In the genomic region with DNA sequence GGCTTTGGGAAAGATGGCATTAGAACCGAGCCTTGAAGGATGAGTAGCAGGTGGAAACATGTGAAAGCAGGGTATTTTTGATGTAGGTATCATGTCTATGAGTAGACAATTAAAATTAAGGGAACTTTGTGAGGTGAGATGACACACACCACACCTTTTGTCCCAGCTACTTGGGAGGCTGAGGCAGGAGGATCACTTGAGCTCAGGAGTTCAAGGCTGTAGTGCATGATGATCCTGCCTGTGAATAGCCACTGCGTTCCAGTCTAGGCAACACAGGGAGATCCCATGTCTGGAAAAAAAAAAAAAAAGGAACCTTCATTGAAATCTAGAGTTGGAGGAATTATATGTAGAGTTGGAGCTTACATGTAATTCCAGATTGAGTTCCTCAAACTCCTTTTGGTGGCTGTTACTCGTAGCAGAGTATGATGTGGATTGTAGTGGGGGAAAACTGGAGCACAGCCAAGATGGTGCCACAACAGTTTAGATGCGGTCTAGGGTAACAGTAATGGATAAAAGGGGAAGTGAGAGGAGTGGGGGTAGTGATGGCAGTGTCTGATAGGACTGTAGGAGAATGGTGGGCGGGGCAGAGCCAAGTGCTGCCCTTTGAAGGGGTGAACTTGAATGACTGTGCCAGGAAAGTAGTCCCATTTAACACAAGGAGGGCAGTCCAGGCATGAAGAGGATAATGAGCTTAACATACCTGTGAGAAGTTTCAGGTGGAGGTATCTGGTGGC, we compare ENCODE assay signal across 9 cellular contexts. TPM values are rescaled to one million over a fixed set of nuclear protein-coding genes. Genes with fewer than 3 reads are reported as not detected.
DNase-seq lines count a peak whose midpoint lies in the region; ATAC-seq and TF ChIP-seq lines count a peak whose summit lies in the region.
"Had no signal": no experiment of that assay in that cellular context is flagged by ENCODE, and none has a peak within 500 bp of the region (broad histone marks: within the 10 kb centered on the region; RNA-seq: fewer than 3 reads in every experiment).

No MANE protein-coding gene starts in this region.

- TF ChIP-seq CTCF in SK-N-SH (IDR thresholded peaks at IDR 0.05): no peak

- WGBS in SK-N-SH (ENCODE audit: low lambda C conversion rate): 85% methylated on average over 5 of the region's 5 CpGs
- WGBS in GM23248 (ENCODE audit: low coverage in 1 of 2, low lambda C conversion rate in 2 of 2, missing lambda C conversion rate in 2 of 2), 2 experiments: 80 to 84% methylated on average over 5 of the region's 5 CpGs

- in situ Hi-C loops in GM23248 (cut with MboI): no loop called here

- H3F3A ChIP-seq in SK-N-SH (replicated peaks; ENCODE audit: insufficient read depth) (no peaks in the 10 kb centered on the region), GM23248 (ENCODE audit: insufficient read depth) (peaks cover 23% of the 10 kb centered on the region)

- H4K20me1 ChIP-seq in SK-N-SH (ENCODE audit: insufficient read depth) (no peaks in the 10 kb centered on the region), GM23248 (ENCODE audit: insufficient read depth) (peaks cover 37% of the 10 kb centered on the region; the same call in 1 of the 2 replicates)

- H2AFZ ChIP-seq in SK-N-SH (ENCODE audit: low read depth) (no peak overlapping the region), GM23248 (no peak overlapping the region)

- CTCF ChIA-PET in SK-N-SH (lab: Yijun Ruan, JAX): no interaction called here

- H3K4me1 ChIP-seq in SK-N-SH (ENCODE audit: control insufficient read depth in 1 of 2, insufficient read depth in 2 of 2, low read depth in 1 of 2, low read length in 1 of 2) (no peaks in the 10 kb centered on the region; a peak in 1 of 4 replicates), SJCRH30 (no peaks in the 10 kb centered on the region; the same call in 1 of the 2 replicates), GM23248 (ENCODE audit: insufficient read depth) (peaks cover 9% of the 10 kb centered on the region)

- H3K79me2 ChIP-seq in SK-N-SH (ENCODE audit: insufficient read depth) (no peaks in the 10 kb centered on the region), GM23248 (ENCODE audit: insufficient read depth) (peaks cover 99% of the 10 kb centered on the region)

- no peak for TF ChIP-seq EP300 in SK-N-SH (IDR thresholded peaks at IDR 0.05; ENCODE audit: borderline replicate concordance in 1 of 2, low read depth in 1 of 2, low read length in 1 of 2)

- intact Hi-C loops in sciatic nerve (cut with DNase I): no loop called here

- H3K9me2 ChIP-seq in SK-N-SH: no peaks in the 10 kb centered on the region
- H3K9me2 ChIP-seq in GM23248 (ENCODE audit: insufficient read depth): no peaks in the 10 kb centered on the region

- H3K4me3 ChIP-seq in SK-N-SH (ENCODE audit: low read depth in 2 of 2, low read length in 1 of 2) (no peak overlapping the region), SJCRH30 (no peak overlapping the region), GM23248 (no peak overlapping the region)

- POLR2A ChIA-PET in SK-N-SH (lab: Yijun Ruan, JAX): no interaction called here

- peak; percentile 59 for ATAC-seq in SK-N-SH treated with all-trans-retinoic acid at 6 μM for 48 hours
- peak; percentile 96 for ATAC-seq in HG03060 (IDR thresholded peaks at IDR 0.05; ENCODE audit: low read depth, unreplicated experiment)
- no peak for ATAC-seq in sciatic nerve

- H3K9ac ChIP-seq in SK-N-SH (no peak overlapping the region), GM23248 (no peak overlapping the region)

- no peak for TF ChIP-seq RAD21 in SK-N-SH (IDR thresholded peaks at IDR 0.05; ENCODE audit: low read length)

- H3K27me3 ChIP-seq in SK-N-SH (ENCODE audit: insufficient read depth): no peaks in the 10 kb centered on the region
- H3K27me3 ChIP-seq in SJCRH30: no peaks in the 10 kb centered on the region
- H3K27me3 ChIP-seq in GM23248 (replicated peaks; ENCODE audit: insufficient read depth): no peaks in the 10 kb centered on the region

- H3K9me3 ChIP-seq in SK-N-SH: no peaks in the 10 kb centered on the region
- H3K9me3 ChIP-seq in SJCRH30 (replicated peaks): no peaks in the 10 kb centered on the region
- no peaks in the 10 kb centered on the region for H3K9me3 ChIP-seq in GM23248 (ENCODE audit: low read depth)

- no peak for DNase-seq in SK-N-SH
- peak; percentile 79 for DNase-seq in OCI-M2 (lab: John Stamatoyannopoulos, UW; ENCODE audit: unreplicated experiment)
- peak; percentile 63 for DNase-seq in sciatic nerve (ENCODE audit: low spot score)
- DNase-seq in SHP77 treated with DMSO at 0.1 percent for 48 hours (lab: John Stamatoyannopoulos, UW): no peak
- no peak for DNase-seq in SJCRH30
- no peak for DNase-seq in GM23248
- DNase-seq: NCI-H2171 treated with DMSO at 0.1 percent for 48 hours had no signal

- H3K36me3 ChIP-seq in SK-N-SH (replicated peaks in 1 of 2; ENCODE audit: control insufficient read depth in 1 of 2, insufficient read depth in 2 of 2, low read length in 1 of 2) (no peaks in the 10 kb centered on the region), SJCRH30 (no peaks in the 10 kb centered on the region; the same call in 1 of the 2 replicates), GM23248 (ENCODE audit: low read depth) (no peaks in the 10 kb centered on the region)

- no peak overlapping the region for H3K27ac ChIP-seq in SK-N-SH (ENCODE audit: low read depth in 2 of 2, low read length in 1 of 2)
- no peak overlapping the region for H3K27ac ChIP-seq in SJCRH30
- H3K27ac ChIP-seq in GM23248: no peak overlapping the region

- H3K4me2 ChIP-seq in SK-N-SH (no peak overlapping the region), GM23248 (ENCODE audit: unreplicated experiment) (no peak overlapping the region)

TF ChIP-seq in SK-N-SH treated with all-trans-retinoic acid at 6 μM for 48 hours, 23 proteins besides CTCF, POLR2A, EP300 and RAD21 (continues in another document):
- TF ChIP-seq, protein P1, sequence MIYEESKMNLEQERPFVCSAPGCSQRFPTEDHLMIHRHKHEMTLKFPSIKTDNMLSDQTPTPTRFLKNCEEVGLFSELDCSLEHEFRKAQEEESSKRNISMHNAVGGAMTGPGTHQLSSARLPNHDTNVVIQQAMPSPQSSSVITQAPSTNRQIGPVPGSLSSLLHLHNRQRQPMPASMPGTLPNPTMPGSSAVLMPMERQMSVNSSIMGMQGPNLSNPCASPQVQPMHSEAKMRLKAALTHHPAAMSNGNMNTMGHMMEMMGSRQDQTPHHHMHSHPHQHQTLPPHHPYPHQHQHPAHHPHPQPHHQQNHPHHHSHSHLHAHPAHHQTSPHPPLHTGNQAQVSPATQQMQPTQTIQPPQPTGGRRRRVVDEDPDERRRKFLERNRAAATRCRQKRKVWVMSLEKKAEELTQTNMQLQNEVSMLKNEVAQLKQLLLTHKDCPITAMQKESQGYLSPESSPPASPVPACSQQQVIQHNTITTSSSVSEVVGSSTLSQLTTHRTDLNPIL (CRISPR knock-in tag; IDR thresholded peaks at IDR 0.05; ENCODE audit: low read depth): no peak
- TF ChIP-seq CSDC2 (CRISPR knock-in tag; IDR thresholded peaks at IDR 0.05) (no peak), ZNF565 (CRISPR knock-in tag; conservative IDR thresholded peaks at IDR 0.05; ENCODE audit: low read depth) (no peak)

TF ChIP-seq in SK-N-SH, 30 proteins besides CTCF, POLR2A, EP300 and RAD21 (continues in another document):
- TF ChIP-seq JUND (IDR thresholded peaks at IDR 0.05) (no peak), EZH2phosphoT487 (IDR thresholded peaks at IDR 0.05; ENCODE audit: borderline replicate concordance, low read depth) (no peak), POLR2AphosphoS5 (IDR thresholded peaks at IDR 0.05; ENCODE audit: low read depth, low read length) (no peak), RFX5 (IDR thresholded peaks at IDR 0.05; ENCODE audit: low read length) (no peak), TEAD4 (IDR thresholded peaks at IDR 0.05; ENCODE audit: borderline replicate concordance, insufficient read depth) (no peak)
- TF ChIP-seq, protein P2, sequence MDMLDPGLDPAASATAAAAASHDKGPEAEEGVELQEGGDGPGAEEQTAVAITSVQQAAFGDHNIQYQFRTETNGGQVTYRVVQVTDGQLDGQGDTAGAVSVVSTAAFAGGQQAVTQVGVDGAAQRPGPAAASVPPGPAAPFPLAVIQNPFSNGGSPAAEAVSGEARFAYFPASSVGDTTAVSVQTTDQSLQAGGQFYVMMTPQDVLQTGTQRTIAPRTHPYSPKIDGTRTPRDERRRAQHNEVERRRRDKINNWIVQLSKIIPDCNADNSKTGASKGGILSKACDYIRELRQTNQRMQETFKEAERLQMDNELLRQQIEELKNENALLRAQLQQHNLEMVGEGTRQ (IDR thresholded peaks at IDR 0.05; ENCODE audit: borderline replicate concordance, low read depth, low read length): no peak
- TF ChIP-seq, protein P3, sequence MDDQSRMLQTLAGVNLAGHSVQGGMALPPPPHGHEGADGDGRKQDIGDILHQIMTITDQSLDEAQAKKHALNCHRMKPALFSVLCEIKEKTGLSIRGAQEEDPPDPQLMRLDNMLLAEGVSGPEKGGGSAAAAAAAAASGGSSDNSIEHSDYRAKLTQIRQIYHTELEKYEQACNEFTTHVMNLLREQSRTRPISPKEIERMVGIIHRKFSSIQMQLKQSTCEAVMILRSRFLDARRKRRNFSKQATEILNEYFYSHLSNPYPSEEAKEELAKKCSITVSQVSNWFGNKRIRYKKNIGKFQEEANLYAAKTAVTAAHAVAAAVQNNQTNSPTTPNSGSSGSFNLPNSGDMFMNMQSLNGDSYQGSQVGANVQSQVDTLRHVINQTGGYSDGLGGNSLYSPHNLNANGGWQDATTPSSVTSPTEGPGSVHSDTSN (IDR thresholded peaks at IDR 0.05): no peak

RNA-seq across cellular contexts. Expression of a gene that starts 17.4 kb away (rescaled TPM):
- polyA plus RNA-seq in SK-N-SH (2012; rRNA removed): 6.4 and 8.8 TPM in 2 replicates
- polyA plus RNA-seq in SK-N-SH (2012; cell fraction: cytosol; rRNA removed): 9.0 and 11.1 TPM in 2 replicates
- 1.8 and 4.7 TPM in 2 replicates for polyA plus RNA-seq in SK-N-SH (2012; cell fraction: nucleus; rRNA removed)
- 27.6 TPM for total RNA-seq in sciatic nerve
- 54.5 and 57.2 TPM in 2 replicates for total RNA-seq in SJCRH30 (2014; rRNA removed; shearing (Covaris generic))
- total RNA-seq in GM23248 (2014; rRNA removed; shearing (Covaris generic)): 49.1 and 65.4 TPM in 2 replicates
- 108 and 110 TPM in 2 replicates for polyA plus RNA-seq in GM23248 (2016; fragmentation: Nextera tagmentation; extraction: Ambion mirVana)

Comparison
In these comparisons a context has a peak if more than half of its experiments do, and no peak if none do; other contexts are left out.
1. DNase-seq: peak in OCI-M2 (single experiment) and sciatic nerve (single experiment); none in SK-N-SH (single experiment), SHP77 treated with DMSO at 0.1 percent for 48 hours (single experiment), SJCRH30 (0 of 2) and GM23248 (single experiment).